Comparison of ENCODE assay signal across 21 cellular contexts in genomic region chr11:69241844-69242582, GRCh38. TPM values are rescaled to one million over a fixed set of nuclear protein-coding genes. Genes with fewer than 3 reads are reported as not detected.
A peak's percentile ranks its signal among the peaks of the same experiment; 100 is the strongest.
DNase-seq lines count a peak whose midpoint lies in the region; ATAC-seq and TF ChIP-seq lines count a peak whose summit lies in the region.
"Had no signal": no experiment of that assay in that cellular context is flagged by ENCODE, and none has a peak within 500 bp of the region (broad histone marks: within the 10 kb centered on the region; RNA-seq: fewer than 3 reads in every experiment).

No MANE protein-coding gene starts in this region.

- H3K36me3 Mint-ChIP-seq in activated naive CD8-positive, alpha-beta T cell: peaks cover 2% of the 10 kb centered on the region
- H3K36me3 Mint-ChIP-seq in activated naive CD8-positive, alpha-beta T cell treated with anti-CD3 and anti-CD28 coated beads, Interleukin-2, amount 50 U/mL, for 24 hours (ENCODE audit: low read depth): peaks cover 2% of the 10 kb centered on the region
- peaks cover 3% of the 10 kb centered on the region for H3K36me3 Mint-ChIP-seq in endothelial cell (ENCODE audit: low read depth, unreplicated experiment)
- H3K36me3 Mint-ChIP-seq: brain; stimulated activated memory B cell treated with anti-CD40 and anti-IgM and Interleukin-4, amounts not matched to agents 10 μg/mL and 1 μg/mL and 100 μg/mL, for 72 hours; WTC11 had no signal

- ATAC-seq in activated naive CD8-positive, alpha-beta T cell treated with anti-CD3 and anti-CD28 coated beads, Interleukin-2, amount 50 U/mL, for 24 hours: no peak
- ATAC-seq in stimulated activated naive CD8-positive, alpha-beta T cell treated with anti-CD3 and anti-CD28 coated beads, Interleukin-15, amount 100 ng/mL, for 72 hours: no peak
- ATAC-seq in GM19452 (IDR thresholded peaks at IDR 0.05; ENCODE audit: unreplicated experiment): no peak
- ATAC-seq in GM21723 (IDR thresholded peaks at IDR 0.05; ENCODE audit: unreplicated experiment): no peak
- ATAC-seq: stimulated activated memory B cell treated with anti-CD40 and anti-IgM and Interleukin-4, amounts not matched to agents 10 μg/mL and 1 μg/mL and 100 μg/mL, for 72 hours had no signal

- no peaks in the 10 kb centered on the region for H3K9me3 Mint-ChIP-seq in activated naive CD8-positive, alpha-beta T cell (ENCODE audit: low read depth)
- H3K9me3 Mint-ChIP-seq in activated naive CD8-positive, alpha-beta T cell treated with anti-CD3 and anti-CD28 coated beads, Interleukin-2, amount 50 U/mL, for 24 hours: peaks cover 11% of the 10 kb centered on the region
- no peaks in the 10 kb centered on the region for H3K9me3 Mint-ChIP-seq in endothelial cell (ENCODE audit: unreplicated experiment)
- peaks cover 9 to 13% of the 10 kb centered on the region in 2 donors for H3K9me3 Mint-ChIP-seq in stimulated activated naive CD8-positive, alpha-beta T cell treated with anti-CD3 and anti-CD28 coated beads, Interleukin-15, amount 100 ng/mL, for 72 hours

- no peak overlapping the region for H3K4me3 Mint-ChIP-seq in activated naive CD8-positive, alpha-beta T cell
- H3K4me3 Mint-ChIP-seq in activated naive CD8-positive, alpha-beta T cell treated with anti-CD3 and anti-CD28 coated beads, Interleukin-2, amount 50 U/mL, for 24 hours: no peak overlapping the region
- H3K4me3 Mint-ChIP-seq in endothelial cell (ENCODE audit: unreplicated experiment): no peak overlapping the region
- H3K4me3 Mint-ChIP-seq in stimulated activated naive CD8-positive, alpha-beta T cell treated with anti-CD3 and anti-CD28 coated beads, Interleukin-15, amount 100 ng/mL, for 72 hours: peak overlapping the region in 1 of 2 donors; percentile 31
- H3K4me3 Mint-ChIP-seq: brain; stimulated activated memory B cell treated with anti-CD40 and anti-IgM and Interleukin-4, amounts not matched to agents 10 μg/mL and 1 μg/mL and 100 μg/mL, for 72 hours; WTC11 had no signal

- H3K27ac Mint-ChIP-seq in activated naive CD8-positive, alpha-beta T cell: peak overlapping the region; percentile 77
- no peak overlapping the region for H3K27ac Mint-ChIP-seq in activated naive CD8-positive, alpha-beta T cell treated with anti-CD3 and anti-CD28 coated beads, Interleukin-2, amount 50 U/mL, for 24 hours
- peak overlapping the region; percentile 90 for H3K27ac Mint-ChIP-seq in endothelial cell (ENCODE audit: unreplicated experiment)
- peak overlapping the region; percentile 91 to 92 for H3K27ac Mint-ChIP-seq in stimulated activated naive CD8-positive, alpha-beta T cell treated with anti-CD3 and anti-CD28 coated beads, Interleukin-15, amount 100 ng/mL, for 72 hours
- H3K27ac Mint-ChIP-seq: stimulated activated memory B cell treated with anti-CD40 and anti-IgM and Interleukin-4, amounts not matched to agents 10 μg/mL and 1 μg/mL and 100 μg/mL, for 72 hours; WTC11 had no signal

- TF ChIP-seq CTCF in NB4 (IDR thresholded peaks at IDR 0.05; ENCODE audit: low read depth, low read length): no peak
- no peak for TF ChIP-seq CTCF in endothelial cell (IDR thresholded peaks at IDR 0.05; ENCODE audit: unreplicated experiment)

- no peak for DNase-seq in activated naive CD8-positive, alpha-beta T cell treated with anti-CD3 and anti-CD28 coated beads, Interleukin-2, amount 50 U/mL, for 24 hours
- DNase-seq in NB4 (ENCODE audit: low read depth) (peak; percentile 30), endothelial cell (ENCODE audit: low spot score) (no peak), D341Med (ENCODE audit: low spot score) (no peak)
- DNase-seq in stimulated activated naive CD8-positive, alpha-beta T cell treated with anti-CD3 and anti-CD28 coated beads, Interleukin-15, amount 100 ng/mL, for 72 hours: no peak
- DNase-seq: activated T-cell treated with anti-CD3 and anti-CD28 coated beads, Interleukin-2, amount 50 U/mL, for 1 hour; BE2C; foreskin melanocyte; GOT3; NCI-H1930; NCI-H748 treated with DMSO at 0.1 percent for 48 hours; right lobe of liver; SHP77 treated with DMSO at 0.1 percent for 48 hours; stimulated activated CD4-positive, alpha-beta T cell treated with anti-CD3 and anti-CD28 coated beads, Interleukin-4, amount 100 ng/mL, for 24 hours had no signal

- H3K4me1 Mint-ChIP-seq in activated naive CD8-positive, alpha-beta T cell (ENCODE audit: low read depth): peaks cover 32% of the 10 kb centered on the region
- H3K4me1 Mint-ChIP-seq in activated naive CD8-positive, alpha-beta T cell treated with anti-CD3 and anti-CD28 coated beads, Interleukin-2, amount 50 U/mL, for 24 hours: peaks cover 40% of the 10 kb centered on the region
- peaks cover 20% of the 10 kb centered on the region for H3K4me1 Mint-ChIP-seq in endothelial cell (ENCODE audit: unreplicated experiment)
- H3K4me1 Mint-ChIP-seq in stimulated activated naive CD8-positive, alpha-beta T cell treated with anti-CD3 and anti-CD28 coated beads, Interleukin-15, amount 100 ng/mL, for 72 hours: peaks cover 42% of the 10 kb centered on the region

- TF ChIP-seq POLR2A in NB4 (IDR thresholded peaks at IDR 0.05; ENCODE audit: extremely low read depth, insufficient read length): no peak

- no peak overlapping the region for H3K4me3 ChIP-seq in NB4 (ENCODE audit: low read depth, low read length)
- H3K4me3 ChIP-seq: right lobe of liver had no signal

- H3K27me3 Mint-ChIP-seq in activated naive CD8-positive, alpha-beta T cell: no peaks in the 10 kb centered on the region
- H3K27me3 Mint-ChIP-seq in activated naive CD8-positive, alpha-beta T cell treated with anti-CD3 and anti-CD28 coated beads, Interleukin-2, amount 50 U/mL, for 24 hours: peaks cover 3% of the 10 kb centered on the region
- H3K27me3 Mint-ChIP-seq in endothelial cell (ENCODE audit: unreplicated experiment): peaks cover 9% of the 10 kb centered on the region
- no peaks in the 10 kb centered on the region for H3K27me3 Mint-ChIP-seq in stimulated activated naive CD8-positive, alpha-beta T cell treated with anti-CD3 and anti-CD28 coated beads, Interleukin-15, amount 100 ng/mL, for 72 hours

RNA-seq across cellular contexts. Expression of gene MYEOV, which starts 51.9 kb away (rescaled TPM):
- not detected for total RNA-seq in endothelial cell (ENCODE audit: unreplicated experiment)
- total RNA-seq: myocyte had no signal
